ENCODE assay signal across 10 cellular contexts in the genomic region with DNA sequence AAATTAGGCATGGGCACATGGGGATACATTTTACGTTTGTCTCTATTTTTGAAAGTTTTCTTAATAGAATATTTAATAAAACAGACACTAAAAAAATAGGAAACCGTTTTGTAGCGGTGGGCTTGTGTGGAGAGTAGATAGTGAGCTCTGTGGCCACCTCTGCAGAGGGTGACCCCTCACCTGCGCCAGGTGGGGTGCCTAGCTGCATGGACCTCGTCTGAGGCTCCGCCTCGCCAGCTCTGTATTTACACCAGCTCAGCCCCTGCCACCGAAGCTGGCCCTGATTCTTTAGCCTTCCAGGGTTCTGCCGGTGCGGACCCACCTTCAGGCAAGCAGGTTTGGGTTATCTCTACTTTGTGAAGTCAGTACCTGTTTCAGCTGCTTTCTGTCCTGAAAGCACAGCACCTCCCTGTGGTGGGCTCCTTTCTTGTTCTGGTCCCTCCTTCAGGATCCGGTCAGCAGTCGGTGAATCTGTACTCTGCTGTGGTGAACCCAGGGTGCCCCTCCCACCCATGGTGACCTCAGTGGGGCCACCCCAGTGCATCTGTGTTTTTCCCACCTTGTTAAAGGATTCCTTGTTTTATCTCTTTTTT.
DNase-seq lines count a peak whose midpoint lies in the region; ATAC-seq and TF ChIP-seq lines count a peak whose summit lies in the region.
"Had no signal": no experiment of that assay in that cellular context is flagged by ENCODE, and none has a peak within 500 bp of the region (broad histone marks: within the 10 kb centered on the region; RNA-seq: fewer than 3 reads in every experiment).

No MANE protein-coding gene starts in this region.

- TF ChIP-seq CTCF in GM10248 (IDR thresholded peaks at IDR 0.05; ENCODE audit: control extremely low read depth, extremely low read depth, low read depth, missing control alignments) (peak; percentile 21), osteoblast (IDR thresholded peaks at IDR 0.05; ENCODE audit: extremely low read depth, low read depth, low read length) (peak; percentile 19)

- CTCF ChIA-PET in GM10248 (lab: Yijun Ruan, JAX): interaction anchor here (1.0 to 1.7 kb wide), 3 partner anchors 10 to 99 kb away, joined by 3 to 10 read pairs (median 4); no protein-coding TSS in a partner anchor

- H3K36me3 Mint-ChIP-seq in central memory CD8-positive, alpha-beta T cell (ENCODE audit: insufficient read depth): peaks cover 33% of the 10 kb centered on the region

- H3K9me3 Mint-ChIP-seq in central memory CD8-positive, alpha-beta T cell: peaks cover 9% of the 10 kb centered on the region

- DNase-seq in GM10248 (ENCODE audit: extremely low spot score): no peak
- DNase-seq in Karpas-422: peak; percentile 46
- DNase-seq in central memory CD8-positive, alpha-beta T cell (ENCODE audit: low spot score in 2 of 2): no peak
- DNase-seq in osteoblast (ENCODE audit: insufficient read length, low spot score, missing footprints): peak; percentile 55
- DNase-seq in cardiac septum (ENCODE audit: low spot score): no peak
- no peak for DNase-seq in medulla oblongata (ENCODE audit: extremely low spot score)
- DNase-seq: DMS153, NCI-H187 treated with DMSO at 0.1 percent for 48 hours had no signal

- H2AFZ ChIP-seq in Karpas-422 (ENCODE audit: low read length): no peak overlapping the region
- no peak overlapping the region for H2AFZ ChIP-seq in osteoblast (ENCODE audit: low read length)

- no peaks in the 10 kb centered on the region for H3K27me3 Mint-ChIP-seq in central memory CD8-positive, alpha-beta T cell

- no peaks in the 10 kb centered on the region for H3K9me3 ChIP-seq in Karpas-422 (ENCODE audit: low read length)
- H3K9me3 ChIP-seq in osteoblast (ENCODE audit: low read depth, low read length): no peaks in the 10 kb centered on the region

- H3K27me3 ChIP-seq in Karpas-422 (ENCODE audit: low read length) (no peaks in the 10 kb centered on the region), osteoblast (ENCODE audit: insufficient read depth, low read length) (no peaks in the 10 kb centered on the region)

- no peaks in the 10 kb centered on the region for H4K20me1 ChIP-seq in Karpas-422 (ENCODE audit: insufficient read depth, low read depth, low read length)
- H4K20me1 ChIP-seq in osteoblast (ENCODE audit: insufficient read depth, low read length): peaks cover 11% of the 10 kb centered on the region

- H3K79me2 ChIP-seq in Karpas-422 (ENCODE audit: low read length) (no peaks in the 10 kb centered on the region), osteoblast (ENCODE audit: insufficient read depth, low read length) (no peaks in the 10 kb centered on the region)

- H3K4me1 ChIP-seq in Karpas-422 (ENCODE audit: low read length) (no peaks in the 10 kb centered on the region), osteoblast (ENCODE audit: insufficient read depth, low read length) (no peaks in the 10 kb centered on the region)

- H3K4me3 Mint-ChIP-seq in central memory CD8-positive, alpha-beta T cell: no peak overlapping the region

- no peak overlapping the region for H3K4me3 ChIP-seq in Karpas-422 (ENCODE audit: low read length)
- no peak overlapping the region for H3K4me3 ChIP-seq in osteoblast (ENCODE audit: insufficient read depth, low read length)

- POLR2A ChIA-PET in GM10248 (lab: Yijun Ruan, JAX): interaction anchor here (0.6 kb wide), 1 partner anchor 211 kb away, joined by 3 read pairs; no protein-coding TSS in a partner anchor

- H3K27ac Mint-ChIP-seq in central memory CD8-positive, alpha-beta T cell (ENCODE audit: low read depth): peak overlapping the region; percentile 52

- peaks cover 12% of the 10 kb centered on the region for H3K4me1 Mint-ChIP-seq in central memory CD8-positive, alpha-beta T cell

- H3K27ac ChIP-seq in Karpas-422 (ENCODE audit: low read length) (no peak overlapping the region), osteoblast (ENCODE audit: low read depth, low read length) (no peak overlapping the region)

- H3K9ac ChIP-seq in Karpas-422 (ENCODE audit: low read length): no peak overlapping the region

- ATAC-seq in central memory CD8-positive, alpha-beta T cell (replicated peaks; ENCODE audit: extremely low read depth, poor library complexity, severe bottlenecking): no peak
- no peak for ATAC-seq in HG03108 (IDR thresholded peaks at IDR 0.05; ENCODE audit: unreplicated experiment)
- ATAC-seq: Panc1 had no signal

- intact Hi-C loops in cardiac septum (cut with DNase I): no loop called here

- H3K4me2 ChIP-seq in Karpas-422 (ENCODE audit: low read depth, low read length, poor library complexity, severe bottlenecking): no peak overlapping the region
- H3K4me2 ChIP-seq in osteoblast (ENCODE audit: insufficient read depth, low read length): no peak overlapping the region

- peaks cover 7% of the 10 kb centered on the region; the same call in 1 of the 2 replicates for H3K36me3 ChIP-seq in Karpas-422 (ENCODE audit: insufficient read depth, low read length)
- peaks cover 28% of the 10 kb centered on the region for H3K36me3 ChIP-seq in osteoblast (ENCODE audit: insufficient read depth, low read length)

- no peaks in the 10 kb centered on the region for H3K9me2 ChIP-seq in Karpas-422 (replicated peaks; ENCODE audit: insufficient read depth, low read length)

Comparison
In these comparisons a context has a peak if more than half of its experiments do, and no peak if none do; other contexts are left out.
1. DNase-seq: peak in Karpas-422 (single experiment) and osteoblast (single experiment); none in GM10248 (single experiment), central memory CD8-positive, alpha-beta T cell (0 of 2), cardiac septum (single experiment) and medulla oblongata (single experiment).